ENCODE assay signal across 8 cellular contexts in genomic region chr16:66516808-66517585, GRCh38. TPM values are rescaled to one million over a fixed set of nuclear protein-coding genes. Genes with fewer than 3 reads are reported as not detected.
DNase-seq lines count a peak whose midpoint lies in the region; ATAC-seq and TF ChIP-seq lines count a peak whose summit lies in the region.

No MANE protein-coding gene starts in this region.

- no peak overlapping the region for H3K4me3 ChIP-seq in epithelial cell of proximal tubule (ENCODE audit: low read depth, low read length)

- peak; percentile 100 for DNase-seq in A172 (ENCODE audit: low spot score)
- DNase-seq in NOMO-1 treated with DMSO at 0.1 percent for 48 hours (lab: John Stamatoyannopoulos, UW; ENCODE audit: unreplicated experiment): peak; percentile 99
- DNase-seq in activated CD8-positive, alpha-beta memory T cell treated with anti-CD3 and anti-CD28 coated beads, Interleukin-2, amount 50 U/mL, for 48 hours: peak; percentile 87
- peak; percentile 98 for DNase-seq in epithelial cell of proximal tubule (ENCODE audit: low read depth)
- DNase-seq in myocyte (ENCODE audit: low read depth): peak; percentile 99
- peak; percentile 67 to 77 for DNase-seq in stimulated activated CD8-positive, alpha-beta memory T cell treated with anti-CD3 and anti-CD28 coated beads, Interleukin-7, amount 100 ng/mL, for 4 hours (ENCODE audit: low read depth in 2 of 2)

- ATAC-seq in GM18861 (IDR thresholded peaks at IDR 0.05; ENCODE audit: unreplicated experiment) (peak; percentile 92), HG03097 (IDR thresholded peaks at IDR 0.05; ENCODE audit: low FRiP score, unreplicated experiment) (peak; percentile 96)

- no peak for TF ChIP-seq CTCF in epithelial cell of proximal tubule (conservative IDR thresholded peaks at IDR 0.05; ENCODE audit: low read depth, low read length)

RNA-seq across cellular contexts. Expression of gene TK2, which starts 32.9 kb away (rescaled TPM):
- total RNA-seq in A172 (2014; rRNA removed; shearing (Covaris generic)): 31.9 and 35.0 TPM in 2 replicates
- 13.7 and 20.1 TPM in 2 replicates for total RNA-seq in epithelial cell of proximal tubule
- 18.9 and 21.2 TPM in 2 replicates for total RNA-seq in myocyte
- polyA plus RNA-seq in myocyte (2012): 35.8 TPM

RNA-seq across cellular contexts. Expression of gene CKLF, which starts 35.4 kb away (rescaled TPM):
- total RNA-seq in A172 (2014; rRNA removed; shearing (Covaris generic)): 180 and 186 TPM in 2 replicates
- total RNA-seq in epithelial cell of proximal tubule (136 and 159 TPM in 2 replicates), myocyte (25.4 and 29.8 TPM in 2 replicates)
- polyA plus RNA-seq in myocyte (2012): 81.7 TPM

RNA-seq across cellular contexts. Expression of gene CMTM1, which starts 49.2 kb away (rescaled TPM):
- total RNA-seq in A172 (2014; rRNA removed; shearing (Covaris generic)): 1.1 and 1.3 TPM in 2 replicates
- 4.3 and 5.0 TPM in 2 replicates for total RNA-seq in epithelial cell of proximal tubule
- 0.52 and 1.4 TPM in 2 replicates for total RNA-seq in myocyte
- 3.2 TPM for polyA plus RNA-seq in myocyte (2012)
